11 cellular contexts compared by ENCODE assay signal in the genomic region with DNA sequence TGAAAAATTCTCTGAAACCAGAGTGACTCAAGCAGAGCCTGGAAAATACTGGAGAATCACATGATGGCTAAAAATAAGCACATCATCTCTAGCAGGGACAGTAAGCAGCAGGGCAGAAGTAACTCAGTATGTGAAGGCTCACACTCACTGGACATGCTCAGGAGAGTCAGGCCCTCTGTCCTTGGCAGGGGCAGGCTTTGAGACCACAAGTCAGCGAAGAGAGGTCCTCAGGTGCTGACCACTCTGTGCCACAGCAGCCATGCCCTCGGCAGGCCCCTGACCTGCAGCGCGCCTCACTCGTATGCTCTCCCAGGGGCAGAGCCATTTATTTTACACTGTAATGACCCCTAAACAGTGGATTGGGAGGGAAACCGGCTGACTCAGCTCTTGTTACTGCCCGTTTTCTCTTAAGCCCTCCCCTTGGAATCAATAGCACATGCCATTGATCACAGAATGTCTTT.
A peak's percentile ranks its signal among the peaks of the same experiment; 100 is the strongest.
DNase-seq lines count a peak whose midpoint lies in the region; ATAC-seq and TF ChIP-seq lines count a peak whose summit lies in the region.
"Had no signal": no experiment of that assay in that cellular context is flagged by ENCODE, and none has a peak within 500 bp of the region (broad histone marks: within the 10 kb centered on the region; RNA-seq: fewer than 3 reads in every experiment).

No MANE protein-coding gene starts in this region.

- TF ChIP-seq CTCF in BJ (IDR thresholded peaks at IDR 0.05; ENCODE audit: insufficient read depth, low read depth, low read length) = no peak
- TF ChIP-seq CTCF in sigmoid colon (IDR thresholded peaks at IDR 0.05) = no peak

- H3K4me1 Mint-ChIP-seq in activated CD4-positive, alpha-beta memory T cell treated with anti-CD3 and anti-CD28 coated beads for 36 hours (ENCODE audit: low read depth) = peaks cover 16% of the 10 kb centered on the region

- H3K27ac ChIP-seq in layer of hippocampus (ENCODE audit: low read depth, low read length) (peak overlapping the region; percentile 92), sigmoid colon (peak overlapping the region; percentile 77 to 92 (median 81))

- H3K27me3 ChIP-seq in BJ (ENCODE audit: control insufficient read depth, insufficient read depth, low read length) (no peaks in the 10 kb centered on the region), layer of hippocampus (ENCODE audit: control insufficient read depth, insufficient read depth, low read length) (no peaks in the 10 kb centered on the region), sigmoid colon (no peaks in the 10 kb centered on the region)

- POLR2A ChIA-PET in BJ (lab: Charles Lee) = no interaction called here
- POLR2A ChIA-PET in activated CD4-positive, alpha-beta memory T cell treated with anti-CD3 and anti-CD28 coated beads for 36 hours (lab: Charles Lee) = no interaction called here

- CTCF ChIA-PET in BJ (lab: Yijun Ruan, JAX) = interaction anchor here (0.9 to 1.5 kb wide), 3 partner anchors 9 to 26 kb away, joined by 3 to 4 read pairs (median 3); no protein-coding TSS in a partner anchor
- CTCF ChIA-PET in activated CD4-positive, alpha-beta memory T cell treated with anti-CD3 and anti-CD28 coated beads for 36 hours (lab: Charles Lee) = no interaction called here

- no peaks in the 10 kb centered on the region for H3K36me3 ChIP-seq in BJ (ENCODE audit: control insufficient read depth, insufficient read depth, low read length)
- no peaks in the 10 kb centered on the region for H3K36me3 ChIP-seq in sigmoid colon

- no peak overlapping the region for H3K27ac Mint-ChIP-seq in activated CD4-positive, alpha-beta memory T cell treated with anti-CD3 and anti-CD28 coated beads for 36 hours

- intact Hi-C loops in sigmoid colon (cut with DNase I) = loop anchor here (5.0 kb wide), 2 partner anchors 76 to 96 kb away; a partner anchor contains a TSS
- intact Hi-C loops in activated CD4-positive, alpha-beta memory T cell treated with anti-CD3 and anti-CD28 coated beads for 36 hours (cut with micrococcal nuclease) = no loop called here

- peaks cover 0 to 50% (median 39%) of the 10 kb centered on the region in 4 donors for H3K4me1 ChIP-seq in sigmoid colon

- no peaks in the 10 kb centered on the region for H3K9me3 Mint-ChIP-seq in activated CD4-positive, alpha-beta memory T cell treated with anti-CD3 and anti-CD28 coated beads for 36 hours
- H3K9me3 Mint-ChIP-seq: CD8-positive, alpha-beta memory T cell had no signal

- TF ChIP-seq POLR2A in sigmoid colon (IDR thresholded peaks at IDR 0.05) = no peak

- H3K4me3 ChIP-seq in BJ (ENCODE audit: low read depth, low read length) (no peak overlapping the region), sigmoid colon (peak overlapping the region in 3 of 4 donors; percentile 8 to 22 (median 16))

- H3K27me3 Mint-ChIP-seq in activated CD4-positive, alpha-beta memory T cell treated with anti-CD3 and anti-CD28 coated beads for 36 hours = no peaks in the 10 kb centered on the region
- H3K27me3 Mint-ChIP-seq: CD8-positive, alpha-beta memory T cell had no signal

- H3K36me3 Mint-ChIP-seq in activated CD4-positive, alpha-beta memory T cell treated with anti-CD3 and anti-CD28 coated beads for 36 hours = peaks cover 5% of the 10 kb centered on the region

- H3K4me3 Mint-ChIP-seq in activated CD4-positive, alpha-beta memory T cell treated with anti-CD3 and anti-CD28 coated beads for 36 hours = no peak overlapping the region

- 80 to 82% methylated on average over 7 of the region's 7 CpGs for WGBS in sigmoid colon, 2 donors

- H3K9me3 ChIP-seq in sigmoid colon = no peaks in the 10 kb centered on the region

- peak in 2 of 4 donors; percentile 55 to 78 for TF ChIP-seq EP300 in sigmoid colon (IDR thresholded peaks at IDR 0.05)

- ATAC-seq in GM18873 (IDR thresholded peaks at IDR 0.05; ENCODE audit: low FRiP score, unreplicated experiment) (no peak), GM19455 (IDR thresholded peaks at IDR 0.05; ENCODE audit: unreplicated experiment) (no peak)

- peak; percentile 28 for DNase-seq in BJ (ENCODE audit: low read depth)
- DNase-seq in cerebellar cortex (ENCODE audit: low spot score) = peak; percentile 94
- DNase-seq in sigmoid colon = peak; percentile 71
- no peak for DNase-seq in activated CD4-positive, alpha-beta memory T cell treated with anti-CD3 and anti-CD28 coated beads for 36 hours
- no peak for DNase-seq in T-helper 1 cell
- DNase-seq: activated T-cell treated with anti-CD3 and anti-CD28 coated beads, Interleukin-2, amount 50 U/mL, for 1 hour; CD8-positive, alpha-beta memory T cell; glutamatergic neuron had no signal

Comparison
In these comparisons a context has a peak if more than half of its experiments do, and no peak if none do; other contexts are left out.
1. DNase-seq: peak in BJ (single experiment), cerebellar cortex (single experiment) and sigmoid colon (single experiment); none in activated CD4-positive, alpha-beta memory T cell treated with anti-CD3 and anti-CD28 coated beads for 36 hours (single experiment) and T-helper 1 cell (0 of 5).